In the genomic region with DNA sequence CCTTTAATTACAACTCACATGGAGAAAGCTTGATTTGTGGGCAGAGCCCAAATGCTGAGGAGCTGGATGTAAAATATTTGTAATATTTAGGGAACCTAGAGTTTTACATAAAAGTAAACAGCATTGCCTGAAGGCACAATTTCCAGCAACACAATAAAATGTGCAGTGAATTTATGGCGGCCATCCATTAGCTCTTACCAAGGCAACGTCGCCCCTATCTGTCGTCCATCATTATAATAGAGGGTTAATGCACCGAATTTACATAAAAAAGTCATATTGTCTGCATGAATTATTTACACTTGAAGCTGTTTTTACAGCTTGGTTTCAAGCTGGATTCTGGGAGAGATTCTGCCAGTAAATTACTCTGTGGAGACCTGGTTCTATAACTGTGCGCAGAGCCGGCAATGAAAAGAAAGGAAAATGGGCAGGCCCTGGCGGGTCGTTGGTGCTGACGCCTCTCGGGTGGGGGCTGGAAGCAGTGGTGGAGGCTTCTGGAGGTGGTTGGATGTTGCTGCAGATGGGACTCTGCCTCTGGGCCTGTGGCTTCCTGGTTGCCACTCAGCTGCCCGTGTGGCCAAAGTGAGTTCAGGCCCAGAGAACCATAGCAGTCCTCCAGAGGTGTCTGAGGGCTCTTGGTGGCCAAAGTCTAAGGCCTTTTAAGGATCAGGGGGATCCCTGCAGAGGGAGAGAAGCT, we compare ENCODE assay signal across 24 cellular contexts. TPM values are rescaled to one million over a fixed set of nuclear protein-coding genes. Genes with fewer than 3 reads are reported as not detected.
"Had no signal": no experiment of that assay in that cellular context is flagged by ENCODE, and none has a peak within 500 bp of the region (broad histone marks: within the 10 kb centered on the region; RNA-seq: fewer than 3 reads in every experiment).

No MANE protein-coding gene starts in this region.

- DNase-seq: activated CD4-positive, alpha-beta T cell treated with anti-CD3 and anti-CD28 coated beads for 48 hours; activated CD4-positive, CD25-positive, alpha-beta regulatory T cell; activated CD8-positive, alpha-beta T cell treated with anti-CD3 and anti-CD28 coated beads, Interleukin-2, amount 10 ng/mL, durations not matched to agents 7 days and 5 days; activated naive CD4-positive, alpha-beta T cell treated with anti-CD3 and anti-CD28 coated beads for 36 hours; activated naive CD8-positive, alpha-beta T cell treated with anti-CD3 and anti-CD28 coated beads, Interleukin-2, amount 50 U/mL, for 24 hours; activated T-cell treated with anti-CD3 and anti-CD28 coated beads, Interleukin-2, amount 50 U/mL, for 24 hours; anterior cingulate cortex; heart left ventricle; immature natural killer cell; kidney glomerular epithelial cell; left ventricle myocardium superior; naive thymus-derived CD4-positive, alpha-beta T cell; stimulated activated CD4-positive, alpha-beta T cell treated with anti-CD3 and anti-CD28 coated beads, Interleukin-12 subunit alpha, Interleukin-12 subunit beta, amount 100 ng/mL, for 4 hours; stimulated activated CD4-positive, alpha-beta T cell treated with anti-CD3 and anti-CD28 coated beads, Interleukin-1b, Interleukin-23, amount 100 ng/mL, for 48 hours; stimulated activated CD8-positive, alpha-beta memory T cell treated with anti-CD3 and anti-CD28 coated beads, Interleukin-4, amount 100 ng/mL, for 48 hours; stimulated activated naive CD4-positive, alpha-beta T cell; T-helper 9 cell; thyroid gland had no signal

- H3K4me1 ChIP-seq: esophagus muscularis mucosa, gastroesophageal sphincter, heart left ventricle, thyroid gland had no signal

- H3K9me3 ChIP-seq: esophagus muscularis mucosa, gastroesophageal sphincter, heart left ventricle, thyroid gland had no signal

- H3K4me1 Mint-ChIP-seq: activated naive CD8-positive, alpha-beta T cell treated with anti-CD3 and anti-CD28 coated beads, Interleukin-2, amount 50 U/mL, for 24 hours; central memory CD8-positive, alpha-beta T cell; immature natural killer cell; naive thymus-derived CD4-positive, alpha-beta T cell had no signal

- H3K4me3 Mint-ChIP-seq: activated CD8-positive, alpha-beta T cell treated with anti-CD3 and anti-CD28 coated beads, Interleukin-2, amount 10 ng/mL, durations not matched to agents 7 days and 5 days; activated naive CD4-positive, alpha-beta T cell treated with anti-CD3 and anti-CD28 coated beads for 36 hours; activated naive CD8-positive, alpha-beta T cell treated with anti-CD3 and anti-CD28 coated beads, Interleukin-2, amount 50 U/mL, for 24 hours; activated T-cell treated with anti-CD3 and anti-CD28 coated beads, Interleukin-2, amount 50 U/mL, for 24 hours; central memory CD8-positive, alpha-beta T cell; immature natural killer cell; naive thymus-derived CD4-positive, alpha-beta T cell had no signal

- H3K27me3 ChIP-seq: thyroid gland had no signal

- H3K27ac Mint-ChIP-seq: activated CD8-positive, alpha-beta T cell treated with anti-CD3 and anti-CD28 coated beads, Interleukin-2, amount 10 ng/mL, durations not matched to agents 7 days and 5 days; activated naive CD4-positive, alpha-beta T cell treated with anti-CD3 and anti-CD28 coated beads for 36 hours; activated naive CD8-positive, alpha-beta T cell treated with anti-CD3 and anti-CD28 coated beads, Interleukin-2, amount 50 U/mL, for 24 hours; activated T-cell treated with anti-CD3 and anti-CD28 coated beads, Interleukin-2, amount 50 U/mL, for 24 hours; immature natural killer cell; naive thymus-derived CD4-positive, alpha-beta T cell had no signal

- H3K36me3 Mint-ChIP-seq: immature natural killer cell had no signal

- H3K9me3 Mint-ChIP-seq: activated naive CD4-positive, alpha-beta T cell treated with anti-CD3 and anti-CD28 coated beads for 36 hours; activated naive CD8-positive, alpha-beta T cell treated with anti-CD3 and anti-CD28 coated beads, Interleukin-2, amount 50 U/mL, for 24 hours; activated T-cell treated with anti-CD3 and anti-CD28 coated beads, Interleukin-2, amount 50 U/mL, for 24 hours; central memory CD8-positive, alpha-beta T cell; immature natural killer cell had no signal

- H3K4me3 ChIP-seq: coronary artery, esophagus muscularis mucosa, gastroesophageal sphincter, heart left ventricle, thyroid gland had no signal

- H3K27ac ChIP-seq: coronary artery, esophagus muscularis mucosa, gastroesophageal sphincter, heart left ventricle, thyroid gland had no signal

- H3K36me3 ChIP-seq: esophagus muscularis mucosa, gastroesophageal sphincter, heart left ventricle, thyroid gland had no signal

- ATAC-seq: activated CD8-positive, alpha-beta T cell treated with anti-CD3 and anti-CD28 coated beads, Interleukin-2, amount 10 ng/mL, durations not matched to agents 7 days and 5 days; activated naive CD8-positive, alpha-beta T cell treated with anti-CD3 and anti-CD28 coated beads, Interleukin-2, amount 50 U/mL, for 24 hours; gastroesophageal sphincter; heart left ventricle; left ventricle myocardium superior; naive thymus-derived CD4-positive, alpha-beta T cell had no signal

RNA-seq across cellular contexts. Expression of gene POU3F1, which starts 48.9 kb away (rescaled TPM):
- total RNA-seq: activated CD8-positive, alpha-beta T cell treated with anti-CD3 and anti-CD28 coated beads, Interleukin-2, amount 10 ng/mL, durations not matched to agents 7 days and 5 days; activated naive CD4-positive, alpha-beta T cell treated with anti-CD3 and anti-CD28 coated beads for 36 hours; endothelial cell of umbilical vein; left ventricle myocardium superior; subcutaneous adipose tissue; thyroid gland had no signal
- polyA plus RNA-seq: endothelial cell of umbilical vein; heart left ventricle; naive thymus-derived CD4-positive, alpha-beta T cell had no signal
